In genomic region chr9:96854073-96854876, GRCh38 we compare ENCODE assay signal across 8 cellular contexts. TPM values are rescaled to one million over a fixed set of nuclear protein-coding genes. Genes with fewer than 3 reads are reported as not detected.
DNase-seq lines count a peak whose midpoint lies in the region; ATAC-seq, FAIRE-seq and TF ChIP-seq lines count a peak whose summit lies in the region.

Gene ZNF782, minus strand, starts transcription at chr9:96854514. Its CDS starts 2,553 bp downstream, at chr9:96851961.

- H3K27ac Mint-ChIP-seq in T-helper 17 cell: peak within 1 kb of the TSS; percentile 99

- peaks cover 34% of the 10 kb centered on the region for H3K4me1 Mint-ChIP-seq in T-helper 17 cell

- peaks cover 12% of the 10 kb centered on the region for H3K4me1 ChIP-seq in right cardiac atrium (ENCODE audit: control insufficient read depth, insufficient read depth, low read length)
- H3K4me1 ChIP-seq in psoas muscle: peaks cover 12% of the 10 kb centered on the region

- peaks cover 3% of the 10 kb centered on the region for H3K36me3 Mint-ChIP-seq in T-helper 17 cell (ENCODE audit: low read depth)

- H3K27ac ChIP-seq in right cardiac atrium (ENCODE audit: low read length) (peak within 1 kb of the TSS; percentile 44), psoas muscle (peak within 1 kb of the TSS; percentile 86)

- H3K4me3 ChIP-seq in right cardiac atrium (ENCODE audit: low read length) (peak within 1 kb of the TSS; percentile 89), psoas muscle (peak within 1 kb of the TSS; percentile 81)

- no peak for FAIRE-seq in urothelium cell line (lab: Jason Lieb, UNC)

- H3K27me3 Mint-ChIP-seq in T-helper 17 cell: peaks cover 7% of the 10 kb centered on the region

- peak within 1 kb of the TSS; percentile 100 for H3K4me3 Mint-ChIP-seq in T-helper 17 cell

- TF ChIP-seq CTCF in psoas muscle (IDR thresholded peaks at IDR 0.05): no peak

- ATAC-seq in HG02885 (IDR thresholded peaks at IDR 0.05; ENCODE audit: poor library complexity, unreplicated experiment): peak; percentile 87
- peak; percentile 93 for ATAC-seq in T-helper 17 cell
- ATAC-seq in right cardiac atrium: peak; percentile 99 to 100
- ATAC-seq in psoas muscle: peak; percentile 98

- H3K27me3 ChIP-seq in right cardiac atrium (ENCODE audit: control insufficient read depth, insufficient read depth) (no peaks in the 10 kb centered on the region), psoas muscle (ENCODE audit: insufficient read depth in 3 of 3, low read length in 2 of 3) (no peaks in the 10 kb centered on the region)

- peak; percentile 63 for TF ChIP-seq POLR2A in GM15510 (IDR thresholded peaks at IDR 0.05; ENCODE audit: borderline replicate concordance, extremely low read depth, insufficient read length)

- under 1% methylated on average over 66 of the region's 66 CpGs for WGBS in right cardiac atrium
- 0 to 1% (median 1%) methylated on average over 64 to 66 of the region's 66 CpGs for WGBS in psoas muscle, 3 donors

- H3K36me3 ChIP-seq in psoas muscle (ENCODE audit: insufficient read depth in 1 of 2, low read depth in 1 of 2): no peaks in the 10 kb centered on the region

- DNase-seq in NCI-H1694 treated with DMSO at 0.1 percent for 48 hours (lab: John Stamatoyannopoulos, UW) (peak; percentile 92), T-helper 17 cell (peak; percentile 73 to 77 (median 76)), anterior cingulate cortex (lab: John Stamatoyannopoulos, UW) (peak; percentile 57 to 95 (median 90)), right cardiac atrium (peak; percentile 94 to 97 (median 97)), psoas muscle (peak; percentile 93 to 95), urothelium cell line (ENCODE audit: low spot score) (peak; percentile 95)

- H3K9me3 ChIP-seq in T-helper 17 cell (ENCODE audit: control insufficient read depth, low read length, poor library complexity, severe bottlenecking) (no peaks in the 10 kb centered on the region), right cardiac atrium (ENCODE audit: control insufficient read depth, low read length) (no peaks in the 10 kb centered on the region), psoas muscle (no peaks in the 10 kb centered on the region)

- intact Hi-C loops in right cardiac atrium (cut with DNase I) (no loop called here), psoas muscle (cut with DNase I) (loop anchor here (5.0 to 10.0 kb wide), 3 partner anchors 77 to 741 kb away; partner anchors contain the start of gene ZNF510 (in 1 of the 2))

RNA-seq across cellular contexts. Expression of gene ZNF782, which starts in this region (rescaled TPM):
- 1 to 10 TPM; 4.6 to 7.1 TPM for total RNA-seq in T-helper 17 cell
- 1 to 10 TPM; 2.9 to 4.3 (median 3.9) TPM for total RNA-seq in right cardiac atrium
- 1.1 TPM for polyA plus RNA-seq in right cardiac atrium
- 1 to 10 TPM; 2.8 to 7.0 (median 3.5) TPM for total RNA-seq in psoas muscle
- 1 to 10 TPM in 2 of 3 donors, under 1 TPM in 1; 0.94 to 2.7 (median 2.1) TPM for polyA plus RNA-seq in psoas muscle

Comparison
In these comparisons a context has a peak if more than half of its experiments do, and no peak if none do; other contexts are left out.
1. Peak in every context shown above with its lines: DNase-seq, ATAC-seq, H3K4me3 ChIP-seq and H3K27ac ChIP-seq.
2. intact Hi-C loops: an anchor here in psoas muscle (5.0 to 10.0 kb wide); none called in right cardiac atrium.